2 cellular contexts compared by ENCODE assay signal in the genomic region with DNA sequence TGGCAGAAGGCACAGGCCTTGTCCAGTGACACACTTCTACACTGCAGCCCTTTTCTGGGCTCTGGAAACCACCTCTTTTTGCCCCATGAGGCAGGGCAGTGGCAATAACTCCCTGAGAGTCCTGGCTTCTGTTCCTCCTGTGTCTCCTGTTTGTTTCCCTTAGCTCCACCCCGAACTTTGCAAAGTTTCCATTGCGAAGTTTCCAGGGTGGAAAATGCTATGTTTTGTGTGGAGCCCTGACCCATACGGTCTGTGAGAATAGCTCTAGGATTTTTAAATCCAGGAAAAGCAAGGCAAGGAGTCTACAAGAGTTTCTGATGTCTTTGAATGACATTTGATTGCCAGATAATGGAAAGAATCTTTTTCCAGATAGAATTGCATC.
A peak's percentile ranks its signal among the peaks of the same experiment; 100 is the strongest.
TF ChIP-seq lines count a peak whose summit lies in the region.

No MANE protein-coding gene starts in this region.

TF ChIP-seq in HepG2, 621 proteins besides CTCF, POLR2A, EP300 and RAD21:
- TF ChIP-seq DNMT3B (CRISPR knock-in tag; conservative IDR thresholded peaks at IDR 0.05): 0 out of 2 replicates have a peak, but pooled peaks have one; percentile 12
- no peak for TF ChIP-seq SP2 (CRISPR knock-in tag; IDR thresholded peaks at IDR 0.05)

TF ChIP-seq in H1, 55 proteins besides CTCF, POLR2A, EP300 and RAD21:
- TF ChIP-seq KDM4A (IDR thresholded peaks at IDR 0.05; ENCODE audit: low read depth, low read length, severe bottlenecking): no peak
- no peak for TF ChIP-seq TEAD4 (IDR thresholded peaks at IDR 0.05; ENCODE audit: low read depth, low read length)
- no peak for TF ChIP-seq CREB1 (IDR thresholded peaks at IDR 0.05)
- TF ChIP-seq KDM1A (IDR thresholded peaks at IDR 0.05; ENCODE audit: borderline replicate concordance, low read length): no peak
- TF ChIP-seq, protein P1, sequence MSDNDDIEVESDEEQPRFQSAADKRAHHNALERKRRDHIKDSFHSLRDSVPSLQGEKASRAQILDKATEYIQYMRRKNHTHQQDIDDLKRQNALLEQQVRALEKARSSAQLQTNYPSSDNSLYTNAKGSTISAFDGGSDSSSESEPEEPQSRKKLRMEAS (IDR thresholded peaks at IDR 0.05): no peak
- no peak for TF ChIP-seq JUN (IDR thresholded peaks at IDR 0.05; ENCODE audit: low read depth, low read length)
- TF ChIP-seq CEBPB (IDR thresholded peaks at IDR 0.05; ENCODE audit: low read depth, low read length): no peak
- TF ChIP-seq SP1 (IDR thresholded peaks at IDR 0.05; ENCODE audit: low read depth, low read length): no peak
TF ChIP-seq in H1: peak in this region for 0.
